Comparison of ENCODE assay signal across 23 cellular contexts in the genomic region with DNA sequence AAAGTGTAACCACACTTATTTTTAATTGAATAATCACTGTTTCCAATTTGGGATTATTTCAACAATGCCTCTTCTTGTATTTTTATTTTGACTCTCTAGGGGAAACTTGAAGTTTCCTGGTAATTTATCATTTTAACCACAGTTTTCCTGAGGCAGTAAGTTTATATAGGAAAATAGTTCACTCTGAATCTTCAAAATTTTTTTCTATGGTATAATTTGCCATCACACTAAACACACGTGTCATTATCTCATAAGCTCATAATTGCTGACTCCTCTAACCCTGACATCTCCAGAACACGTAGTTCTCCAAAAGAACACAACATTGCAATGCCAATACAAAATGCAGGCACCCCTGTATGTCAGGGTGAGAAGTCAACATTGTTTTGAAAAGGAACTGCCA.
"Had no signal": no experiment of that assay in that cellular context is flagged by ENCODE, and none has a peak within 500 bp of the region (broad histone marks: within the 10 kb centered on the region; RNA-seq: fewer than 3 reads in every experiment).

No MANE protein-coding gene starts in this region.

- H3K4me3 ChIP-seq: body of pancreas, cardiac muscle cell, gastrocnemius medialis, left lung, lung, ovary, prostate gland, thoracic aorta, vagina had no signal

- H3K4me1 ChIP-seq: body of pancreas, left lung, prostate gland, vagina had no signal

- H3K27ac ChIP-seq: body of pancreas, cardiac muscle cell, gastrocnemius medialis, left lung, ovary, prostate gland, thoracic aorta, vagina had no signal

- DNase-seq: activated CD4-positive, alpha-beta memory T cell treated with anti-CD3 and anti-CD28 coated beads for 36 hours; activated CD4-positive, alpha-beta T cell treated with anti-CD3 and anti-CD28 coated beads for 48 hours; activated effector memory CD4-positive, alpha-beta T cell treated with Interleukin-2 at 50 U/mL for 16 hours; activated naive CD4-positive, alpha-beta T cell treated with anti-CD3 and anti-CD28 coated beads, Interleukin-2, amount 10 ng/mL, durations not matched to agents 7 days and 5 days; activated T-cell treated with anti-CD3 and anti-CD28 coated beads, Interleukin-2, amount 50 U/mL, for 72 hours; body of pancreas; effector CD4-positive, alpha-beta T cell; erythroblast; gastrocnemius medialis; hippocampal formation; kidney glomerular epithelial cell; left lung; naive thymus-derived CD8-positive, alpha-beta T cell; ovary; stimulated activated CD4-positive, alpha-beta T cell treated with anti-CD3 and anti-CD28 coated beads, Interleukin-2, amount 100 ng/mL, for 48 hours; stimulated activated naive CD4-positive, alpha-beta T cell had no signal

- H3K27ac Mint-ChIP-seq: activated CD4-positive, alpha-beta memory T cell treated with anti-CD3 and anti-CD28 coated beads for 36 hours; activated naive CD4-positive, alpha-beta T cell treated with anti-CD3 and anti-CD28 coated beads, Interleukin-2, amount 10 ng/mL, durations not matched to agents 7 days and 5 days; activated T-cell treated with anti-CD3 and anti-CD28 coated beads, Interleukin-2, amount 50 U/mL, for 72 hours; mesothelial cell of epicardium; naive thymus-derived CD8-positive, alpha-beta T cell had no signal

- H3K9me3 Mint-ChIP-seq: activated naive CD4-positive, alpha-beta T cell treated with anti-CD3 and anti-CD28 coated beads, Interleukin-2, amount 10 ng/mL, durations not matched to agents 7 days and 5 days; naive thymus-derived CD8-positive, alpha-beta T cell had no signal

- H3K27me3 ChIP-seq: body of pancreas, gastrocnemius medialis, ovary, vagina had no signal

- ATAC-seq: activated T-cell treated with anti-CD3 and anti-CD28 coated beads, Interleukin-2, amount 50 U/mL, for 72 hours; body of pancreas; gastrocnemius medialis; left lung; naive thymus-derived CD8-positive, alpha-beta T cell had no signal

- H3K9me3 ChIP-seq: body of pancreas, gastrocnemius medialis, left lung, ovary, prostate gland, thoracic aorta, vagina had no signal

- H3K36me3 ChIP-seq: cardiac muscle cell, gastrocnemius medialis, left lung, ovary, prostate gland, thoracic aorta, vagina had no signal

- H3K4me1 Mint-ChIP-seq: activated naive CD4-positive, alpha-beta T cell treated with anti-CD3 and anti-CD28 coated beads, Interleukin-2, amount 10 ng/mL, durations not matched to agents 7 days and 5 days had no signal

- H3K4me3 Mint-ChIP-seq: activated CD4-positive, alpha-beta memory T cell treated with anti-CD3 and anti-CD28 coated beads for 36 hours; activated naive CD4-positive, alpha-beta T cell treated with anti-CD3 and anti-CD28 coated beads, Interleukin-2, amount 10 ng/mL, durations not matched to agents 7 days and 5 days; activated T-cell treated with anti-CD3 and anti-CD28 coated beads, Interleukin-2, amount 50 U/mL, for 72 hours; mesothelial cell of epicardium; naive thymus-derived CD8-positive, alpha-beta T cell; type B pancreatic cell had no signal

- H3K36me3 Mint-ChIP-seq: activated CD4-positive, alpha-beta memory T cell treated with anti-CD3 and anti-CD28 coated beads for 36 hours; activated naive CD4-positive, alpha-beta T cell treated with anti-CD3 and anti-CD28 coated beads, Interleukin-2, amount 10 ng/mL, durations not matched to agents 7 days and 5 days; naive thymus-derived CD8-positive, alpha-beta T cell; type B pancreatic cell had no signal
